Comparison of ENCODE assay signal across 1 cellular context in the genomic region with DNA sequence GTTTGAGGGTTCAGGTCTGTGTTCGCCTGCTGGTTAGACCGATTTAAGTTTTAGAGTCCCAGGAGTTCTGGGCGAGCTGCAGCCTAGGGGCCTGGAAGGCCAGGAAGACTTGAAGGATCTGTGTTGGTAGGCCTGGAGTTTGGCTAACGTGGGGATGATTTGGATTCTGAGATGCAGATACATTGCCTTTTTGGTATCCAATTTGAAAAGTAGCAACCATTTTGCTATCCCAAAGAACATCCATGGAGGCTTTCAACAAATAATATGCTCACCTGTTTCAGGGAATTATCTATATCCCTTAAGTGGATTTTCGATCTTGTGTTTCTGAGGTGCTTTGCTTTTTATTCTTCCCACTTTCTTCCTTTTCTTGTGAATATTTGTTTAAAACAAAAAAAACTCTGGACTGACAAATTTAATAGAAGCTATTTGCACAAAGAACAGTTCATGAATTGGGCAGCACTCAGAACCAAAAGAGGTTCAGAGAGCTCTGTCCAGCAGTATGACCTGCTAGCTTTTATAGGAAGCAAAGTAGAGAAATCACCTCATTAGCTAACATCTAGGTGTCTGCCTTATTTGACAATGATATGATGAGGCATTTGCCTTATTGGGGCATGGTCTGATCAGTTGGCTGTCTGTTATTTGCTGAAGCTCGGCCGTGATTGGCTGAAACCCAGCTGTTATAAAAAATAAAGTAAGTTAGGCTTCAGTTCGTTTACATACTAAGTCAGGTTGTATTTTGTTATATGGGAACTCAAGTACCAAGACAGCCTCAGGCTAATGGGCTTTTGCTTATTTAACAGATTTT.
A peak's percentile ranks its signal among the peaks of the same experiment; 100 is the strongest.
TF ChIP-seq lines count a peak whose summit lies in the region.

No MANE protein-coding gene starts in this region.

TF ChIP-seq in K562, 482 proteins besides CTCF, POLR2A, EP300 and RAD21 (continues in another document):
- TF ChIP-seq AFF1 (IDR thresholded peaks at IDR 0.05; ENCODE audit: low read depth in 1 of 2, partially characterized antibody in 2 of 2) (peak in 1 of 2 experiments; percentile 38), FOXK1 (CRISPR knock-in tag; IDR thresholded peaks at IDR 0.05; ENCODE audit: borderline replicate concordance) (0 out of 2 replicates have a peak, but pooled peaks have one; percentile 28), ZNF134 (CRISPR knock-in tag; conservative IDR thresholded peaks at IDR 0.05) (no peak), ZBTB34 (CRISPR knock-in tag; IDR thresholded peaks at IDR 0.05) (no peak), KAT8 (IDR thresholded peaks at IDR 0.05; ENCODE audit: low read depth) (0 out of 2 replicates have a peak, but pooled peaks have one; percentile 32), ZNF318 (IDR thresholded peaks at IDR 0.05; ENCODE audit: borderline replicate concordance in 1 of 2, low read depth in 1 of 2) (no peak), TOE1 (IDR thresholded peaks at IDR 0.05; ENCODE audit: borderline replicate concordance) (0 out of 2 replicates have a peak, but pooled peaks have one; percentile 31), TOE1 (CRISPR knock-in tag; IDR thresholded peaks at IDR 0.05; ENCODE audit: borderline replicate concordance, low read depth) (no peak), FOXP4 (CRISPR knock-in tag; IDR thresholded peaks at IDR 0.05; ENCODE audit: borderline replicate concordance) (no peak), DIDO1 (tag; IDR thresholded peaks at IDR 0.05; ENCODE audit: low read depth) (no peak), PCBP1 (IDR thresholded peaks at IDR 0.05; ENCODE audit: low read depth, low read length, poor library complexity, severe bottlenecking) (no peak), DPF2 (IDR thresholded peaks at IDR 0.05) (peak; percentile 3; the same call in 1 of the 2 replicates), RBM34 (IDR thresholded peaks at IDR 0.05; ENCODE audit: borderline replicate concordance, insufficient read depth, low read length) (no peak), TAL1 (IDR thresholded peaks at IDR 0.05) (0 out of 2 replicates have a peak, but pooled peaks have one; percentile 7), EGR1 (conservative IDR thresholded peaks at IDR 0.05) (no peak), GTF2E2 (tag; IDR thresholded peaks at IDR 0.05) (0 out of 2 replicates have a peak, but pooled peaks have one; percentile 3), ZBED1 (IDR thresholded peaks at IDR 0.05) (no peak), RBFOX2 (IDR thresholded peaks at IDR 0.05; ENCODE audit: low read depth, low read length) (no peak), ZNF175 (CRISPR knock-in tag; IDR thresholded peaks at IDR 0.05; ENCODE audit: low read depth) (0 out of 2 replicates have a peak, but pooled peaks have one; percentile 9), TARDBP (IDR thresholded peaks at IDR 0.05) (0 out of 2 replicates have a peak, but pooled peaks have one; percentile 22)
- TF ChIP-seq, protein P1, sequence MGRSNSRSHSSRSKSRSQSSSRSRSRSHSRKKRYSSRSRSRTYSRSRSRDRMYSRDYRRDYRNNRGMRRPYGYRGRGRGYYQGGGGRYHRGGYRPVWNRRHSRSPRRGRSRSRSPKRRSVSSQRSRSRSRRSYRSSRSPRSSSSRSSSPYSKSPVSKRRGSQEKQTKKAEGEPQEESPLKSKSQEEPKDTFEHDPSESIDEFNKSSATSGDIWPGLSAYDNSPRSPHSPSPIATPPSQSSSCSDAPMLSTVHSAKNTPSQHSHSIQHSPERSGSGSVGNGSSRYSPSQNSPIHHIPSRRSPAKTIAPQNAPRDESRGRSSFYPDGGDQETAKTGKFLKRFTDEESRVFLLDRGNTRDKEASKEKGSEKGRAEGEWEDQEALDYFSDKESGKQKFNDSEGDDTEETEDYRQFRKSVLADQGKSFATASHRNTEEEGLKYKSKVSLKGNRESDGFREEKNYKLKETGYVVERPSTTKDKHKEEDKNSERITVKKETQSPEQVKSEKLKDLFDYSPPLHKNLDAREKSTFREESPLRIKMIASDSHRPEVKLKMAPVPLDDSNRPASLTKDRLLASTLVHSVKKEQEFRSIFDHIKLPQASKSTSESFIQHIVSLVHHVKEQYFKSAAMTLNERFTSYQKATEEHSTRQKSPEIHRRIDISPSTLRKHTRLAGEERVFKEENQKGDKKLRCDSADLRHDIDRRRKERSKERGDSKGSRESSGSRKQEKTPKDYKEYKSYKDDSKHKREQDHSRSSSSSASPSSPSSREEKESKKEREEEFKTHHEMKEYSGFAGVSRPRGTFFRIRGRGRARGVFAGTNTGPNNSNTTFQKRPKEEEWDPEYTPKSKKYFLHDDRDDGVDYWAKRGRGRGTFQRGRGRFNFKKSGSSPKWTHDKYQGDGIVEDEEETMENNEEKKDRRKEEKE (IDR thresholded peaks at IDR 0.05; ENCODE audit: borderline replicate concordance in 1 of 2, control insufficient read depth in 1 of 2, low read depth in 2 of 2, low read length in 1 of 2): no peak
- TF ChIP-seq, protein P2, sequence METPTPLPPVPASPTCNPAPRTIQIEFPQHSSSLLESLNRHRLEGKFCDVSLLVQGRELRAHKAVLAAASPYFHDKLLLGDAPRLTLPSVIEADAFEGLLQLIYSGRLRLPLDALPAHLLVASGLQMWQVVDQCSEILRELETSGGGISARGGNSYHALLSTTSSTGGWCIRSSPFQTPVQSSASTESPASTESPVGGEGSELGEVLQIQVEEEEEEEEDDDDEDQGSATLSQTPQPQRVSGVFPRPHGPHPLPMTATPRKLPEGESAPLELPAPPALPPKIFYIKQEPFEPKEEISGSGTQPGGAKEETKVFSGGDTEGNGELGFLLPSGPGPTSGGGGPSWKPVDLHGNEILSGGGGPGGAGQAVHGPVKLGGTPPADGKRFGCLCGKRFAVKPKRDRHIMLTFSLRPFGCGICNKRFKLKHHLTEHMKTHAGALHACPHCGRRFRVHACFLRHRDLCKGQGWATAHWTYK (CRISPR knock-in tag; IDR thresholded peaks at IDR 0.05): no peak
